In genomic region chr14:68926236-68926635, GRCh38 we compare ENCODE assay signal across 11 cellular contexts. TPM values are rescaled to one million over a fixed set of nuclear protein-coding genes. Genes with fewer than 3 reads are reported as not detected.
A peak's percentile ranks its signal among the peaks of the same experiment; 100 is the strongest.
DNase-seq lines count a peak whose midpoint lies in the region; ATAC-seq and TF ChIP-seq lines count a peak whose summit lies in the region.
"Had no signal": no experiment of that assay in that cellular context is flagged by ENCODE, and none has a peak within 500 bp of the region (broad histone marks: within the 10 kb centered on the region; RNA-seq: fewer than 3 reads in every experiment).

No MANE protein-coding gene starts in this region.

- no peak overlapping the region for H3K4me3 Mint-ChIP-seq in stimulated activated naive CD8-positive, alpha-beta T cell treated with anti-CD3 and anti-CD28 coated beads, Interleukin-15, Interleukin-2, amounts not matched to agents 100 ng/mL and 50 ng/mL, for 24 hours
- H3K4me3 Mint-ChIP-seq: stimulated activated memory B cell treated with anti-CD40 and anti-IgM and Interleukin-4, amounts not matched to agents 10 μg/mL and 1 μg/mL and 100 μg/mL, for 72 hours had no signal

- TF ChIP-seq CTCF in VCaP (conservative IDR thresholded peaks at IDR 0.05) (peak; percentile 32; the same call in 1 of the 2 replicates), foreskin keratinocyte (conservative IDR thresholded peaks at IDR 0.05) (peak; percentile 68), upper lobe of right lung (IDR thresholded peaks at IDR 0.05) (peak; percentile 10)

- no peaks in the 10 kb centered on the region for H3K27me3 Mint-ChIP-seq in stimulated activated naive CD8-positive, alpha-beta T cell treated with anti-CD3 and anti-CD28 coated beads, Interleukin-15, Interleukin-2, amounts not matched to agents 100 ng/mL and 50 ng/mL, for 24 hours

- DNase-seq in stimulated activated naive CD8-positive, alpha-beta T cell treated with anti-CD3 and anti-CD28 coated beads, Interleukin-15, Interleukin-2, amounts not matched to agents 100 U/mL and 50 U/mL, for 24 hours: no peak
- DNase-seq in foreskin keratinocyte: peak in 1 of 2 donors; percentile 39
- no peak for DNase-seq in upper lobe of right lung
- DNase-seq in medulla oblongata (ENCODE audit: extremely low spot score): no peak
- DNase-seq in NCI-H1092 (lab: John Stamatoyannopoulos, UW): no peak
- DNase-seq: amniotic stem cell had no signal

- H3K4me1 Mint-ChIP-seq in stimulated activated naive CD8-positive, alpha-beta T cell treated with anti-CD3 and anti-CD28 coated beads, Interleukin-15, Interleukin-2, amounts not matched to agents 100 ng/mL and 50 ng/mL, for 24 hours (ENCODE audit: low read depth): peaks cover 58% of the 10 kb centered on the region
- H3K4me1 Mint-ChIP-seq: stimulated activated memory B cell treated with anti-CD40 and anti-IgM and Interleukin-4, amounts not matched to agents 10 μg/mL and 1 μg/mL and 100 μg/mL, for 72 hours had no signal

- H3K9me3 Mint-ChIP-seq in stimulated activated naive CD8-positive, alpha-beta T cell treated with anti-CD3 and anti-CD28 coated beads, Interleukin-15, Interleukin-2, amounts not matched to agents 100 ng/mL and 50 ng/mL, for 24 hours: peaks cover 6% of the 10 kb centered on the region

- peaks cover 8% of the 10 kb centered on the region for H3K36me3 ChIP-seq in upper lobe of right lung
- H3K36me3 ChIP-seq: prostate gland had no signal

- H3K4me1 ChIP-seq in foreskin keratinocyte (no peaks in the 10 kb centered on the region), upper lobe of right lung (peaks cover 26% of the 10 kb centered on the region)
- H3K4me1 ChIP-seq: prostate gland had no signal

- no peak for ATAC-seq in stimulated activated naive CD8-positive, alpha-beta T cell treated with anti-CD3 and anti-CD28 coated beads, Interleukin-15, Interleukin-2, amounts not matched to agents 100 U/mL and 50 U/mL, for 24 hours
- peak; percentile 25 for ATAC-seq in foreskin keratinocyte
- no peak for ATAC-seq in upper lobe of right lung
- ATAC-seq in HG03280 (IDR thresholded peaks at IDR 0.05; ENCODE audit: unreplicated experiment): no peak
- ATAC-seq: stimulated activated memory B cell treated with anti-CD40 and anti-IgM and Interleukin-4, amounts not matched to agents 10 μg/mL and 1 μg/mL and 100 μg/mL, for 72 hours had no signal

- peak overlapping the region; percentile 1 for H3K27ac Mint-ChIP-seq in stimulated activated naive CD8-positive, alpha-beta T cell treated with anti-CD3 and anti-CD28 coated beads, Interleukin-15, Interleukin-2, amounts not matched to agents 100 ng/mL and 50 ng/mL, for 24 hours
- H3K27ac Mint-ChIP-seq: stimulated activated memory B cell treated with anti-CD40 and anti-IgM and Interleukin-4, amounts not matched to agents 10 μg/mL and 1 μg/mL and 100 μg/mL, for 72 hours had no signal

- H3K4me3 ChIP-seq in upper lobe of right lung: no peak overlapping the region
- H3K4me3 ChIP-seq: prostate gland had no signal

- no peaks in the 10 kb centered on the region for H3K9me3 ChIP-seq in upper lobe of right lung
- H3K9me3 ChIP-seq: prostate gland had no signal

- H3K36me3 Mint-ChIP-seq in stimulated activated naive CD8-positive, alpha-beta T cell treated with anti-CD3 and anti-CD28 coated beads, Interleukin-15, Interleukin-2, amounts not matched to agents 100 ng/mL and 50 ng/mL, for 24 hours (ENCODE audit: low read depth): peaks cover 43% of the 10 kb centered on the region

- H3K27me3 ChIP-seq in foreskin keratinocyte: no peaks in the 10 kb centered on the region
- H3K27me3 ChIP-seq in upper lobe of right lung: no peaks in the 10 kb centered on the region

- H3K27ac ChIP-seq in VCaP: no peak overlapping the region
- H3K27ac ChIP-seq in foreskin keratinocyte: no peak overlapping the region
- no peak overlapping the region for H3K27ac ChIP-seq in upper lobe of right lung
- H3K27ac ChIP-seq: prostate gland had no signal

- intact Hi-C loops in upper lobe of right lung (cut with DNase I): no loop called here

RNA-seq across cellular contexts. Expression of gene ACTN1, which starts 52.9 kb away (rescaled TPM):
- total RNA-seq in foreskin keratinocyte: 687 and 748 TPM in 2 replicates
- 401 and 426 TPM in 2 replicates for polyA plus RNA-seq in foreskin keratinocyte
- total RNA-seq in upper lobe of right lung: 177 TPM

Comparison
In these comparisons a context has a peak if more than half of its experiments do, and no peak if none do; other contexts are left out.
1. CTCF ChIP-seq: peak in every context shown above with its lines; median percentile 68 in foreskin keratinocyte; 32 in VCaP; 10 in upper lobe of right lung.